In genomic region chr10:19904202-19904661, GRCh38 we compare ENCODE assay signal across 1 cellular context.
TF ChIP-seq lines count a peak whose summit lies in the region.

No MANE protein-coding gene starts in this region.

TF ChIP-seq in GM23338, 12 proteins besides CTCF, POLR2A, EP300 and RAD21:
- TF ChIP-seq ZNF462 (CRISPR knock-in tag; IDR thresholded peaks at IDR 0.05) (no peak), ZNF114 (CRISPR knock-in tag; IDR thresholded peaks at IDR 0.05) (no peak), NANOG (IDR thresholded peaks at IDR 0.05; ENCODE audit: borderline replicate concordance) (no peak), JUNB (IDR thresholded peaks at IDR 0.05; ENCODE audit: unreplicated experiment) (no peak), EZH2 (IDR thresholded peaks at IDR 0.05; ENCODE audit: low read depth, unreplicated experiment) (no peak), CREB1 (CRISPR knock-in tag; IDR thresholded peaks at IDR 0.05; ENCODE audit: low read depth) (no peak), ETS1 (IDR thresholded peaks at IDR 0.05) (no peak), REST (IDR thresholded peaks at IDR 0.05; ENCODE audit: unreplicated experiment) (no peak), STAT1 (IDR thresholded peaks at IDR 0.05; ENCODE audit: unreplicated experiment) (no peak), EZH2phosphoT487 (IDR thresholded peaks at IDR 0.05; ENCODE audit: unreplicated experiment) (no peak), POLR2AphosphoS5 (IDR thresholded peaks at IDR 0.05; ENCODE audit: low read depth) (no peak), ZNF331 (CRISPR knock-in tag; IDR thresholded peaks at IDR 0.05; ENCODE audit: low read depth) (no peak)
TF ChIP-seq in GM23338: peak in this region for 0.
